Comparison of ENCODE assay signal across 15 cellular contexts in genomic region chr20:18727032-18727508, GRCh38.
DNase-seq lines count a peak whose midpoint lies in the region; ATAC-seq and TF ChIP-seq lines count a peak whose summit lies in the region.
"Had no signal": no experiment of that assay in that cellular context is flagged by ENCODE, and none has a peak within 500 bp of the region (broad histone marks: within the 10 kb centered on the region; RNA-seq: fewer than 3 reads in every experiment).

No MANE protein-coding gene starts in this region.

- CTCF ChIA-PET in activated CD8-positive, alpha-beta T cell treated with anti-CD3 and anti-CD28 coated beads, Interleukin-2, amount 10 ng/mL, durations not matched to agents 7 days and 5 days (lab: Charles Lee), result no interaction called here
- CTCF ChIA-PET in activated CD8-positive, alpha-beta T cell treated with anti-CD3 and anti-CD28 coated beads for 36 hours (lab: Charles Lee), result no interaction called here

- no peak for ATAC-seq in activated CD8-positive, alpha-beta T cell treated with anti-CD3 and anti-CD28 coated beads, Interleukin-2, amount 10 ng/mL, durations not matched to agents 7 days and 5 days
- ATAC-seq in activated CD8-positive, alpha-beta T cell treated with anti-CD3 and anti-CD28 coated beads for 36 hours, result no peak
- no peak for ATAC-seq in stimulated activated naive B cell treated with anti-CD40 and anti-IgM and Interleukin-4, amounts not matched to agents 10 μg/mL and 1 μg/mL and 100 μg/mL, for 72 hours (replicated peaks)
- ATAC-seq in GM19324 (IDR thresholded peaks at IDR 0.05; ENCODE audit: low FRiP score, unreplicated experiment), result no peak

- no peaks in the 10 kb centered on the region for H3K27me3 Mint-ChIP-seq in activated CD8-positive, alpha-beta T cell treated with anti-CD3 and anti-CD28 coated beads, Interleukin-2, amount 10 ng/mL, durations not matched to agents 7 days and 5 days (ENCODE audit: low read depth)
- no peaks in the 10 kb centered on the region for H3K27me3 Mint-ChIP-seq in activated CD8-positive, alpha-beta T cell treated with anti-CD3 and anti-CD28 coated beads for 36 hours
- H3K27me3 Mint-ChIP-seq in chondrocyte (ENCODE audit: low read depth) (no peaks in the 10 kb centered on the region), progenitor cell of endocrine pancreas (peaks cover 20% of the 10 kb centered on the region)
- H3K27me3 Mint-ChIP-seq in stimulated activated naive B cell treated with anti-CD40 and anti-IgM and Interleukin-4, amounts not matched to agents 10 μg/mL and 1 μg/mL and 100 μg/mL, for 72 hours, result no peaks in the 10 kb centered on the region
- H3K27me3 Mint-ChIP-seq: activated CD4-positive, alpha-beta memory T cell treated with anti-CD3 and anti-CD28 coated beads, Interleukin-2, amount 10 ng/mL, durations not matched to agents 7 days and 5 days had no signal

- no peaks in the 10 kb centered on the region for H3K9me3 Mint-ChIP-seq in activated CD8-positive, alpha-beta T cell treated with anti-CD3 and anti-CD28 coated beads, Interleukin-2, amount 10 ng/mL, durations not matched to agents 7 days and 5 days (ENCODE audit: insufficient read depth)
- no peaks in the 10 kb centered on the region for H3K9me3 Mint-ChIP-seq in activated CD8-positive, alpha-beta T cell treated with anti-CD3 and anti-CD28 coated beads for 36 hours
- H3K9me3 Mint-ChIP-seq in chondrocyte (ENCODE audit: low read depth), result no peaks in the 10 kb centered on the region
- no peaks in the 10 kb centered on the region for H3K9me3 Mint-ChIP-seq in stimulated activated naive B cell treated with anti-CD40 and anti-IgM and Interleukin-4, amounts not matched to agents 10 μg/mL and 1 μg/mL and 100 μg/mL, for 72 hours
- H3K9me3 Mint-ChIP-seq in progenitor cell of endocrine pancreas (ENCODE audit: low read depth), result no peaks in the 10 kb centered on the region
- H3K9me3 Mint-ChIP-seq: activated CD4-positive, alpha-beta memory T cell treated with anti-CD3 and anti-CD28 coated beads, Interleukin-2, amount 10 ng/mL, durations not matched to agents 7 days and 5 days had no signal

- peaks cover 16% of the 10 kb centered on the region for H3K4me1 Mint-ChIP-seq in activated CD8-positive, alpha-beta T cell treated with anti-CD3 and anti-CD28 coated beads, Interleukin-2, amount 10 ng/mL, durations not matched to agents 7 days and 5 days (ENCODE audit: low read depth)
- H3K4me1 Mint-ChIP-seq in activated CD8-positive, alpha-beta T cell treated with anti-CD3 and anti-CD28 coated beads for 36 hours (ENCODE audit: low read depth), result peaks cover 15% of the 10 kb centered on the region
- peaks cover 15% of the 10 kb centered on the region for H3K4me1 Mint-ChIP-seq in chondrocyte (ENCODE audit: low read depth)
- H3K4me1 Mint-ChIP-seq in stimulated activated naive B cell treated with anti-CD40 and anti-IgM and Interleukin-4, amounts not matched to agents 10 μg/mL and 1 μg/mL and 100 μg/mL, for 72 hours, result peaks cover 40 to 42% of the 10 kb centered on the region in 2 donors
- H3K4me1 Mint-ChIP-seq in progenitor cell of endocrine pancreas (ENCODE audit: low read depth), result peaks cover 24% of the 10 kb centered on the region

- intact Hi-C loops in activated CD8-positive, alpha-beta T cell treated with anti-CD3 and anti-CD28 coated beads for 36 hours (cut with micrococcal nuclease), result no loop called here

- H3K27ac Mint-ChIP-seq in activated CD8-positive, alpha-beta T cell treated with anti-CD3 and anti-CD28 coated beads, Interleukin-2, amount 10 ng/mL, durations not matched to agents 7 days and 5 days, result peak overlapping the region; percentile 35
- no peak overlapping the region for H3K27ac Mint-ChIP-seq in activated CD8-positive, alpha-beta T cell treated with anti-CD3 and anti-CD28 coated beads for 36 hours
- H3K27ac Mint-ChIP-seq in chondrocyte (ENCODE audit: unreplicated experiment) (peak overlapping the region; percentile 60), progenitor cell of endocrine pancreas (no peak overlapping the region)
- H3K27ac Mint-ChIP-seq in stimulated activated naive B cell treated with anti-CD40 and anti-IgM and Interleukin-4, amounts not matched to agents 10 μg/mL and 1 μg/mL and 100 μg/mL, for 72 hours, result peak overlapping the region; percentile 26
- H3K27ac Mint-ChIP-seq: activated CD4-positive, alpha-beta memory T cell treated with anti-CD3 and anti-CD28 coated beads, Interleukin-2, amount 10 ng/mL, durations not matched to agents 7 days and 5 days had no signal

- POLR2A ChIA-PET in activated CD8-positive, alpha-beta T cell treated with anti-CD3 and anti-CD28 coated beads, Interleukin-2, amount 10 ng/mL, durations not matched to agents 7 days and 5 days (lab: Charles Lee), result interaction anchor here (0.8 kb wide), 1 partner anchor 14 kb away, joined by 3 read pairs; no protein-coding TSS in a partner anchor
- POLR2A ChIA-PET in activated CD8-positive, alpha-beta T cell treated with anti-CD3 and anti-CD28 coated beads for 36 hours (lab: Charles Lee), result no interaction called here

- no peak overlapping the region for H3K4me3 Mint-ChIP-seq in activated CD8-positive, alpha-beta T cell treated with anti-CD3 and anti-CD28 coated beads, Interleukin-2, amount 10 ng/mL, durations not matched to agents 7 days and 5 days
- H3K4me3 Mint-ChIP-seq in activated CD8-positive, alpha-beta T cell treated with anti-CD3 and anti-CD28 coated beads for 36 hours, result no peak overlapping the region
- H3K4me3 Mint-ChIP-seq in chondrocyte (ENCODE audit: unreplicated experiment) (no peak overlapping the region), progenitor cell of endocrine pancreas (ENCODE audit: low read depth) (no peak overlapping the region)
- peak overlapping the region in 1 of 2 donors; percentile 37 for H3K4me3 Mint-ChIP-seq in stimulated activated naive B cell treated with anti-CD40 and anti-IgM and Interleukin-4, amounts not matched to agents 10 μg/mL and 1 μg/mL and 100 μg/mL, for 72 hours
- H3K4me3 Mint-ChIP-seq: activated CD4-positive, alpha-beta memory T cell treated with anti-CD3 and anti-CD28 coated beads, Interleukin-2, amount 10 ng/mL, durations not matched to agents 7 days and 5 days had no signal

- H3K36me3 Mint-ChIP-seq in activated CD8-positive, alpha-beta T cell treated with anti-CD3 and anti-CD28 coated beads, Interleukin-2, amount 10 ng/mL, durations not matched to agents 7 days and 5 days (ENCODE audit: low read depth), result no peaks in the 10 kb centered on the region
- no peaks in the 10 kb centered on the region for H3K36me3 Mint-ChIP-seq in activated CD8-positive, alpha-beta T cell treated with anti-CD3 and anti-CD28 coated beads for 36 hours (ENCODE audit: low read depth)
- H3K36me3 Mint-ChIP-seq in chondrocyte (ENCODE audit: low read depth) (no peaks in the 10 kb centered on the region), progenitor cell of endocrine pancreas (ENCODE audit: insufficient read depth) (no peaks in the 10 kb centered on the region)
- peaks cover 5 to 10% of the 10 kb centered on the region in 2 donors for H3K36me3 Mint-ChIP-seq in stimulated activated naive B cell treated with anti-CD40 and anti-IgM and Interleukin-4, amounts not matched to agents 10 μg/mL and 1 μg/mL and 100 μg/mL, for 72 hours

- no peak for TF ChIP-seq CTCF in activated CD8-positive, alpha-beta T cell treated with anti-CD3 and anti-CD28 coated beads for 36 hours (IDR thresholded peaks at IDR 0.05)
- TF ChIP-seq CTCF in chondrocyte (IDR thresholded peaks at IDR 0.05), result no peak
- TF ChIP-seq CTCF in progenitor cell of endocrine pancreas (IDR thresholded peaks at IDR 0.05; ENCODE audit: unreplicated experiment), result no peak

- no peak for DNase-seq in activated CD8-positive, alpha-beta T cell treated with anti-CD3 and anti-CD28 coated beads, Interleukin-2, amount 10 ng/mL, durations not matched to agents 7 days and 5 days
- DNase-seq in activated CD8-positive, alpha-beta T cell treated with anti-CD3 and anti-CD28 coated beads for 36 hours, result no peak
- DNase-seq in NCI-H2171 (lab: John Stamatoyannopoulos, UW) (peak; percentile 89), chondrocyte (ENCODE audit: low spot score) (no peak), progenitor cell of endocrine pancreas (ENCODE audit: low spot score, unreplicated experiment) (no peak)
- DNase-seq in stimulated activated naive B cell treated with anti-CD40 and anti-IgM and Interleukin-4, amounts not matched to agents 10 μg/mL and 1 μg/mL and 100 μg/mL, for 72 hours, result no peak
- no peak for DNase-seq in activated CD8-positive, alpha-beta memory T cell treated with anti-CD3 and anti-CD28 coated beads, Interleukin-2, amount 50 U/mL, for 4 hours
- DNase-seq: activated CD4-positive, alpha-beta memory T cell treated with anti-CD3 and anti-CD28 coated beads, Interleukin-2, amount 10 ng/mL, durations not matched to agents 7 days and 5 days; activated naive CD4-positive, alpha-beta T cell; cerebellar nuclear complex; erythroblast; hypothalamus; T1000; trophoblast cell had no signal

Comparison
In these comparisons a context has a peak if more than half of its experiments do, and no peak if none do; other contexts are left out.
1. H3K27ac Mint-ChIP-seq: peak in activated CD8-positive, alpha-beta T cell treated with anti-CD3 and anti-CD28 coated beads, Interleukin-2, amount 10 ng/mL, durations not matched to agents 7 days and 5 days (single experiment), chondrocyte (single experiment) and stimulated activated naive B cell treated with anti-CD40 and anti-IgM and Interleukin-4, amounts not matched to agents 10 μg/mL and 1 μg/mL and 100 μg/mL, for 72 hours (single experiment); none in activated CD8-positive, alpha-beta T cell treated with anti-CD3 and anti-CD28 coated beads for 36 hours (single experiment) and progenitor cell of endocrine pancreas (single experiment).